In genomic region chr1:182622795-182623528, GRCh38 we compare ENCODE assay signal across 12 cellular contexts.
DNase-seq lines count a peak whose midpoint lies in the region; ATAC-seq, FAIRE-seq and TF ChIP-seq lines count a peak whose summit lies in the region.
"Had no signal": no experiment of that assay in that cellular context is flagged by ENCODE, and none has a peak within 500 bp of the region (broad histone marks: within the 10 kb centered on the region; RNA-seq: fewer than 3 reads in every experiment).

No MANE protein-coding gene starts in this region.

- DNase-seq in islet precursor cell, result peak; percentile 43
- no peak for DNase-seq in D721Med (ENCODE audit: insufficient read length, low spot score)
- no peak for DNase-seq in activated naive CD4-positive, alpha-beta T cell treated with anti-CD3 and anti-CD28 coated beads, Interleukin-2, amount 10 ng/mL, durations not matched to agents 7 days and 5 days
- DNase-seq in ACHN, result no peak
- DNase-seq in Ammon's horn (ENCODE audit: low spot score), result no peak
- DNase-seq: activated CD4-positive, CD25-positive, alpha-beta regulatory T cell; DND-41; foreskin keratinocyte had no signal

- peaks cover 9% of the 10 kb centered on the region for H3K9me3 Mint-ChIP-seq in activated naive CD4-positive, alpha-beta T cell treated with anti-CD3 and anti-CD28 coated beads, Interleukin-2, amount 10 ng/mL, durations not matched to agents 7 days and 5 days

- H3K27ac Mint-ChIP-seq in activated naive CD4-positive, alpha-beta T cell treated with anti-CD3 and anti-CD28 coated beads, Interleukin-2, amount 10 ng/mL, durations not matched to agents 7 days and 5 days, result no peak overlapping the region
- H3K27ac Mint-ChIP-seq: stimulated activated effector memory CD8-positive, alpha-beta T cell treated with anti-CD3 and anti-CD28 coated beads, Interleukin-12 subunit alpha, Interleukin-12 subunit beta, amount 100 ng/mL, for 72 hours had no signal

- CTCF ChIA-PET in activated naive CD4-positive, alpha-beta T cell treated with anti-CD3 and anti-CD28 coated beads, Interleukin-2, amount 10 ng/mL, durations not matched to agents 7 days and 5 days (lab: Charles Lee), result no interaction called here

- peaks cover 27% of the 10 kb centered on the region for H3K4me1 Mint-ChIP-seq in activated naive CD4-positive, alpha-beta T cell treated with anti-CD3 and anti-CD28 coated beads, Interleukin-2, amount 10 ng/mL, durations not matched to agents 7 days and 5 days

- in situ Hi-C loops in ACHN (cut with HindIII; ENCODE audit: low pct_ligation_motif_present, low pct_unique_long_range_greater_than_20kb, low sequenced_read_pairs), result no loop called here

- FAIRE-seq in D721Med (lab: Jason Lieb, UNC), result no peak

- no peak for TF ChIP-seq CTCF in D721Med (IDR thresholded peaks at IDR 0.05; ENCODE audit: insufficient read depth, missing control alignments)

- ATAC-seq in GM18858 (IDR thresholded peaks at IDR 0.05; ENCODE audit: unreplicated experiment) (peak; percentile 46), GM21576 (IDR thresholded peaks at IDR 0.05; ENCODE audit: unreplicated experiment) (peak; percentile 54), HG03571 (IDR thresholded peaks at IDR 0.05; ENCODE audit: unreplicated experiment) (peak; percentile 71)
- ATAC-seq: foreskin keratinocyte; stimulated activated effector memory CD8-positive, alpha-beta T cell treated with anti-CD3 and anti-CD28 coated beads, Interleukin-12 subunit alpha, Interleukin-12 subunit beta, amount 100 ng/mL, for 72 hours had no signal

- H3K4me3 Mint-ChIP-seq in activated naive CD4-positive, alpha-beta T cell treated with anti-CD3 and anti-CD28 coated beads, Interleukin-2, amount 10 ng/mL, durations not matched to agents 7 days and 5 days, result no peak overlapping the region
- H3K4me3 Mint-ChIP-seq: stimulated activated effector memory CD8-positive, alpha-beta T cell treated with anti-CD3 and anti-CD28 coated beads, Interleukin-12 subunit alpha, Interleukin-12 subunit beta, amount 100 ng/mL, for 72 hours had no signal

- peaks cover 45% of the 10 kb centered on the region for H3K27me3 Mint-ChIP-seq in activated naive CD4-positive, alpha-beta T cell treated with anti-CD3 and anti-CD28 coated beads, Interleukin-2, amount 10 ng/mL, durations not matched to agents 7 days and 5 days

- peaks cover 2% of the 10 kb centered on the region for H3K36me3 Mint-ChIP-seq in activated naive CD4-positive, alpha-beta T cell treated with anti-CD3 and anti-CD28 coated beads, Interleukin-2, amount 10 ng/mL, durations not matched to agents 7 days and 5 days
- H3K36me3 Mint-ChIP-seq: stimulated activated effector memory CD8-positive, alpha-beta T cell treated with anti-CD3 and anti-CD28 coated beads, Interleukin-12 subunit alpha, Interleukin-12 subunit beta, amount 100 ng/mL, for 72 hours had no signal
